In the genomic region with DNA sequence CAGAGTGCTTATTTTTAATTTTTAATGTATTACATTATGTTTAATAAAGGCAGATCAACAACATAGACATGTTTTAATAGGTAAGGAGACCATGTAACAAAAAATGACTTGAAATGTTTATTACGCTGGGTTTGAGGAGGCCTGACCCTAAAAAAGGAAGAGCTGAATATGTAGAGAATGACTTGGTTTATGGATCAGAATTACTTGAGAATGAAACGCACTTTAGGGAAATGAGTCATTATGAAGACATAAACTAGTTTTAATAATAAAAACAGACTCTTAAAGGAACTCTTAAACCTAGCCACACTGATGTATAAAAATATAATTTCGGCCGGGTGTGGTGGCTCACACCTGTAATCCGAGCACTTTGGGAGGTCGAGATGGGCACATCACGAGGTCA, we compare ENCODE assay signal across 19 cellular contexts. TPM values are rescaled to one million over a fixed set of nuclear protein-coding genes. Genes with fewer than 3 reads are reported as not detected.
DNase-seq lines count a peak whose midpoint lies in the region.
"Had no signal": no experiment of that assay in that cellular context is flagged by ENCODE, and none has a peak within 500 bp of the region (broad histone marks: within the 10 kb centered on the region; RNA-seq: fewer than 3 reads in every experiment).

No MANE protein-coding gene starts in this region.

- peaks cover 26% of the 10 kb centered on the region for H3K36me3 Mint-ChIP-seq in dendritic cell treated with granulocyte-macrophage colony-stimulating factor and Interleukin-4, amounts not matched to agents 40 ng/mL and 50 ng/mL, for 4 days (ENCODE audit: low read depth)
- H3K36me3 Mint-ChIP-seq: T-cell had no signal

- intact Hi-C loops in dendritic cell treated with granulocyte-macrophage colony-stimulating factor and Interleukin-4, amounts not matched to agents 40 ng/mL and 50 ng/mL, for 4 days (cut with micrococcal nuclease): no loop called here

- H3K27ac Mint-ChIP-seq in dendritic cell treated with granulocyte-macrophage colony-stimulating factor and Interleukin-4, amounts not matched to agents 40 ng/mL and 50 ng/mL, for 4 days: peak overlapping the region; percentile 54
- H3K27ac Mint-ChIP-seq: CD4-positive, alpha-beta T cell; T-cell had no signal

- no peak overlapping the region for H3K4me3 Mint-ChIP-seq in dendritic cell treated with granulocyte-macrophage colony-stimulating factor and Interleukin-4, amounts not matched to agents 40 ng/mL and 50 ng/mL, for 4 days
- H3K4me3 Mint-ChIP-seq: CD4-positive, alpha-beta T cell; T-cell had no signal

- no peaks in the 10 kb centered on the region for H3K9me3 Mint-ChIP-seq in dendritic cell treated with granulocyte-macrophage colony-stimulating factor and Interleukin-4, amounts not matched to agents 40 ng/mL and 50 ng/mL, for 4 days
- H3K9me3 Mint-ChIP-seq: CD4-positive, alpha-beta T cell; T-cell had no signal

- DNase-seq in ELR (ENCODE audit: low read depth): peak; percentile 64
- peak; percentile 49 for DNase-seq in LHCN-M2 (ENCODE audit: low read depth)
- DNase-seq in fibroblast of peridontal ligament (ENCODE audit: extremely low read depth): peak; percentile 44
- no peak for DNase-seq in HPDE6-E6E7 (ENCODE audit: extremely low spot score)
- no peak for DNase-seq in NCI-H1092 (lab: John Stamatoyannopoulos, UW)
- no peak for DNase-seq in AG08395 (ENCODE audit: low spot score)
- DNase-seq in NCI-H1417 treated with DMSO at 0.1 percent for 48 hours (lab: John Stamatoyannopoulos, UW): no peak
- DNase-seq: CD4-positive, alpha-beta T cell; GF-D8; GOT3; NCI-H1105; NCI-H146; NCI-H1930; NCI-H2107; NCI-H82; NK-92 treated with Interleukin-12 subunit alpha and Interleukin-12 subunit beta, amount 100 ng/mL, for 24 hours; SHP77; T-cell had no signal

- no peaks in the 10 kb centered on the region for H3K27me3 Mint-ChIP-seq in dendritic cell treated with granulocyte-macrophage colony-stimulating factor and Interleukin-4, amounts not matched to agents 40 ng/mL and 50 ng/mL, for 4 days
- H3K27me3 Mint-ChIP-seq: CD4-positive, alpha-beta T cell; T-cell had no signal

- H3K4me1 Mint-ChIP-seq in dendritic cell treated with granulocyte-macrophage colony-stimulating factor and Interleukin-4, amounts not matched to agents 40 ng/mL and 50 ng/mL, for 4 days (ENCODE audit: low read depth): peaks cover 26% of the 10 kb centered on the region
- H3K4me1 Mint-ChIP-seq: T-cell had no signal

RNA-seq across cellular contexts. Expression of gene CTTNBP2, which starts 56.5 kb away (rescaled TPM):
- 7.5 and 7.6 TPM in 2 replicates for total RNA-seq in LHCN-M2 (2014; rRNA removed)
- 0.39 TPM for polyA plus RNA-seq in LHCN-M2 (2012)
- total RNA-seq: CD4-positive, alpha-beta T cell had no signal

Comparison
In these comparisons a context has a peak if more than half of its experiments do, and no peak if none do; other contexts are left out.
1. DNase-seq: peak in ELR (single experiment), LHCN-M2 (single experiment) and fibroblast of peridontal ligament (single experiment); none in HPDE6-E6E7 (single experiment), NCI-H1092 (single experiment), AG08395 (single experiment) and NCI-H1417 treated with DMSO at 0.1 percent for 48 hours (single experiment).